Comparison of ENCODE assay signal across 1 cellular context in genomic region chr1:248793592-248793991, GRCh38.
TF ChIP-seq lines count a peak whose summit lies in the region.

No MANE protein-coding gene starts in this region.

TF ChIP-seq in GM12878, 131 proteins besides CTCF, POLR2A, EP300 and RAD21 (continues in another document):
- TF ChIP-seq CREM (IDR thresholded peaks at IDR 0.05; ENCODE audit: low read depth) = peak; percentile 79
- no peak for TF ChIP-seq SIN3A (IDR thresholded peaks at IDR 0.05; ENCODE audit: low read depth, low read length)
- no peak for TF ChIP-seq CEBPZ (IDR thresholded peaks at IDR 0.05; ENCODE audit: low read depth, low read length)
- TF ChIP-seq POU2F2 (IDR thresholded peaks at IDR 0.05; ENCODE audit: borderline replicate concordance, low read depth, low read length) = peak; percentile 88; the same call in 2 of the 3 replicates
- no peak for TF ChIP-seq SMAD1 (IDR thresholded peaks at IDR 0.05; ENCODE audit: low read depth, partially characterized antibody)
- TF ChIP-seq TCF3 (IDR thresholded peaks at IDR 0.05; ENCODE audit: borderline replicate concordance, insufficient read depth, low read depth, low read length) = peak; percentile 89
- peak in 1 of 2 experiments; percentile 58; a peak in 1 of 4 replicates for TF ChIP-seq SRF (IDR thresholded peaks at IDR 0.05; ENCODE audit: low read depth in 2 of 2, low read length in 2 of 2)
- no peak; the same call in 1 of the 2 replicates for TF ChIP-seq ZNF687 (IDR thresholded peaks at IDR 0.05)
- peak; percentile 50 for TF ChIP-seq SP1 (IDR thresholded peaks at IDR 0.05; ENCODE audit: low read depth, low read length)
- TF ChIP-seq BCL11A (IDR thresholded peaks at IDR 0.05; ENCODE audit: low read depth, low read length) = peak; percentile 100
- no peak for TF ChIP-seq SIX5 (IDR thresholded peaks at IDR 0.05; ENCODE audit: low read depth, low read length, severe bottlenecking)
- TF ChIP-seq PAX5 (IDR thresholded peaks at IDR 0.05; ENCODE audit: borderline replicate concordance, low read depth, low read length) = peak; percentile 86; the same call in 1 of the 2 replicates
- TF ChIP-seq MAX (IDR thresholded peaks at IDR 0.05; ENCODE audit: low read depth, low read length) = no peak
- TF ChIP-seq GABPA (IDR thresholded peaks at IDR 0.05; ENCODE audit: low read depth) = 0 out of 2 replicates have a peak, but pooled peaks have one; percentile 37
- 0 out of 2 replicates have a peak, but pooled peaks have one; percentile 67 for TF ChIP-seq MEF2A (IDR thresholded peaks at IDR 0.05; ENCODE audit: insufficient read depth, low read depth, low read length)
- peak; percentile 99 for TF ChIP-seq JUNB (IDR thresholded peaks at IDR 0.05)
- TF ChIP-seq IRF4 (IDR thresholded peaks at IDR 0.05; ENCODE audit: low read depth, low read length) = peak; percentile 99
- TF ChIP-seq HDGF (IDR thresholded peaks at IDR 0.05) = no peak
- TF ChIP-seq NR2F1 (conservative IDR thresholded peaks at IDR 0.05) = peak; percentile 61; the same call in 1 of the 2 replicates
- peak; percentile 99 for TF ChIP-seq RUNX3 (IDR thresholded peaks at IDR 0.05; ENCODE audit: low read length)
- TF ChIP-seq, protein P1, sequence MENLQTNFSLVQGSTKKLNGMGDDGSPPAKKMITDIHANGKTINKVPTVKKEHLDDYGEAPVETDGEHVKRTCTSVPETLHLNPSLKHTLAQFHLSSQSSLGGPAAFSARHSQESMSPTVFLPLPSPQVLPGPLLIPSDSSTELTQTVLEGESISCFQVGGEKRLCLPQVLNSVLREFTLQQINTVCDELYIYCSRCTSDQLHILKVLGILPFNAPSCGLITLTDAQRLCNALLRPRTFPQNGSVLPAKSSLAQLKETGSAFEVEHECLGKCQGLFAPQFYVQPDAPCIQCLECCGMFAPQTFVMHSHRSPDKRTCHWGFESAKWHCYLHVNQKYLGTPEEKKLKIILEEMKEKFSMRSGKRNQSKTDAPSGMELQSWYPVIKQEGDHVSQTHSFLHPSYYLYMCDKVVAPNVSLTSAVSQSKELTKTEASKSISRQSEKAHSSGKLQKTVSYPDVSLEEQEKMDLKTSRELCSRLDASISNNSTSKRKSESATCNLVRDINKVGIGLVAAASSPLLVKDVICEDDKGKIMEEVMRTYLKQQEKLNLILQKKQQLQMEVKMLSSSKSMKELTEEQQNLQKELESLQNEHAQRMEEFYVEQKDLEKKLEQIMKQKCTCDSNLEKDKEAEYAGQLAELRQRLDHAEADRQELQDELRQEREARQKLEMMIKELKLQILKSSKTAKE (IDR thresholded peaks at IDR 0.05; ENCODE audit: low read depth, poor library complexity, severe bottlenecking) = peak; percentile 69
- peak; percentile 40; the same call in 1 of the 2 replicates for TF ChIP-seq ZBED1 (IDR thresholded peaks at IDR 0.05; ENCODE audit: borderline replicate concordance)
- TF ChIP-seq IKZF2 (IDR thresholded peaks at IDR 0.05) = peak; percentile 80 to 90
- TF ChIP-seq, protein P2, sequence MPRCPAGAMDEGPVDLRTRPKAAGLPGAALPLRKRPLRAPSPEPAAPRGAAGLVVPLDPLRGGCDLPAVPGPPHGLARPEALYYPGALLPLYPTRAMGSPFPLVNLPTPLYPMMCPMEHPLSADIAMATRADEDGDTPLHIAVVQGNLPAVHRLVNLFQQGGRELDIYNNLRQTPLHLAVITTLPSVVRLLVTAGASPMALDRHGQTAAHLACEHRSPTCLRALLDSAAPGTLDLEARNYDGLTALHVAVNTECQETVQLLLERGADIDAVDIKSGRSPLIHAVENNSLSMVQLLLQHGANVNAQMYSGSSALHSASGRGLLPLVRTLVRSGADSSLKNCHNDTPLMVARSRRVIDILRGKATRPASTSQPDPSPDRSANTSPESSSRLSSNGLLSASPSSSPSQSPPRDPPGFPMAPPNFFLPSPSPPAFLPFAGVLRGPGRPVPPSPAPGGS (IDR thresholded peaks at IDR 0.05; ENCODE audit: borderline replicate concordance, insufficient read depth, low read depth, low read length, poor library complexity, severe bottlenecking) = peak; percentile 68
- TF ChIP-seq TCF7 (IDR thresholded peaks at IDR 0.05; ENCODE audit: borderline replicate concordance) = peak; percentile 43; the same call in 1 of the 2 replicates
- TF ChIP-seq, protein P3, sequence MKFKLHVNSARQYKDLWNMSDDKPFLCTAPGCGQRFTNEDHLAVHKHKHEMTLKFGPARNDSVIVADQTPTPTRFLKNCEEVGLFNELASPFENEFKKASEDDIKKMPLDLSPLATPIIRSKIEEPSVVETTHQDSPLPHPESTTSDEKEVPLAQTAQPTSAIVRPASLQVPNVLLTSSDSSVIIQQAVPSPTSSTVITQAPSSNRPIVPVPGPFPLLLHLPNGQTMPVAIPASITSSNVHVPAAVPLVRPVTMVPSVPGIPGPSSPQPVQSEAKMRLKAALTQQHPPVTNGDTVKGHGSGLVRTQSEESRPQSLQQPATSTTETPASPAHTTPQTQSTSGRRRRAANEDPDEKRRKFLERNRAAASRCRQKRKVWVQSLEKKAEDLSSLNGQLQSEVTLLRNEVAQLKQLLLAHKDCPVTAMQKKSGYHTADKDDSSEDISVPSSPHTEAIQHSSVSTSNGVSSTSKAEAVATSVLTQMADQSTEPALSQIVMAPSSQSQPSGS (IDR thresholded peaks at IDR 0.05; ENCODE audit: low read length) = peak; percentile 93
- TF ChIP-seq ZNF217 (IDR thresholded peaks at IDR 0.05) = no peak
- TF ChIP-seq IKZF1 (conservative IDR thresholded peaks at IDR 0.05) = peak; percentile 73; the same call in 1 of the 2 replicates
- no peak for TF ChIP-seq POLR2AphosphoS2 (IDR thresholded peaks at IDR 0.05; ENCODE audit: low read depth, low read length)
- peak; percentile 54; the same call in 1 of the 2 replicates for TF ChIP-seq PML (IDR thresholded peaks at IDR 0.05; ENCODE audit: low read length)
- TF ChIP-seq BHLHE40 (IDR thresholded peaks at IDR 0.05; ENCODE audit: borderline replicate concordance in 1 of 2, low read depth in 2 of 2, low read length in 1 of 2) = 0 out of 4 replicates have a peak, but pooled peaks of 1 of the 2 experiments have one; percentile 26
- TF ChIP-seq, protein P4, sequence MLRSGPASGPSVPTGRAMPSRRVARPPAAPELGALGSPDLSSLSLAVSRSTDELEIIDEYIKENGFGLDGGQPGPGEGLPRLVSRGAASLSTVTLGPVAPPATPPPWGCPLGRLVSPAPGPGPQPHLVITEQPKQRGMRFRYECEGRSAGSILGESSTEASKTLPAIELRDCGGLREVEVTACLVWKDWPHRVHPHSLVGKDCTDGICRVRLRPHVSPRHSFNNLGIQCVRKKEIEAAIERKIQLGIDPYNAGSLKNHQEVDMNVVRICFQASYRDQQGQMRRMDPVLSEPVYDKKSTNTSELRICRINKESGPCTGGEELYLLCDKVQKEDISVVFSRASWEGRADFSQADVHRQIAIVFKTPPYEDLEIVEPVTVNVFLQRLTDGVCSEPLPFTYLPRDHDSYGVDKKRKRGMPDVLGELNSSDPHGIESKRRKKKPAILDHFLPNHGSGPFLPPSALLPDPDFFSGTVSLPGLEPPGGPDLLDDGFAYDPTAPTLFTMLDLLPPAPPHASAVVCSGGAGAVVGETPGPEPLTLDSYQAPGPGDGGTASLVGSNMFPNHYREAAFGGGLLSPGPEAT (IDR thresholded peaks at IDR 0.05; ENCODE audit: low read depth) = peak; percentile 38; the same call in 1 of the 2 replicates
- TF ChIP-seq CBFB (IDR thresholded peaks at IDR 0.05; ENCODE audit: low read depth) = peak; percentile 72; the same call in 1 of the 2 replicates
- peak; percentile 92 for TF ChIP-seq FOXM1 (IDR thresholded peaks at IDR 0.05; ENCODE audit: low read depth, low read length)
- 0 out of 2 replicates have a peak, but pooled peaks have one; percentile 53 for TF ChIP-seq BMI1 (IDR thresholded peaks at IDR 0.05; ENCODE audit: borderline replicate concordance)
- no peak for TF ChIP-seq NRF1 (conservative IDR thresholded peaks at IDR 0.05; ENCODE audit: low read depth, low read length)
- no peak for TF ChIP-seq ZBTB11 (CRISPR knock-in tag; IDR thresholded peaks at IDR 0.05)
- peak; percentile 74; the same call in 1 of the 2 replicates for TF ChIP-seq BACH1 (IDR thresholded peaks at IDR 0.05; ENCODE audit: borderline replicate concordance)
- TF ChIP-seq CEBPB (IDR thresholded peaks at IDR 0.05; ENCODE audit: borderline replicate concordance in 1 of 2, low read depth in 2 of 2, low read length in 2 of 2) = peak in 1 of 2 experiments; percentile 69; a peak in 1 of 4 replicates
- peak; percentile 95 for TF ChIP-seq EED (IDR thresholded peaks at IDR 0.05; ENCODE audit: low read depth)
- TF ChIP-seq MTA2 (IDR thresholded peaks at IDR 0.05; ENCODE audit: low read depth) = peak; percentile 98
- peak; percentile 94 for TF ChIP-seq CBX5 (IDR thresholded peaks at IDR 0.05; ENCODE audit: low read depth)
- peak; percentile 70 for TF ChIP-seq TCF12 (IDR thresholded peaks at IDR 0.05; ENCODE audit: low read depth, low read length)
- TF ChIP-seq ETV6 (conservative IDR thresholded peaks at IDR 0.05 in 1 of 2, IDR thresholded peaks at IDR 0.05 in 1 of 2; ENCODE audit: borderline replicate concordance in 1 of 2, low read depth in 1 of 2) = peak in 1 of 2 experiments; percentile 66; a peak in 1 of 4 replicates
- peak; percentile 96 for TF ChIP-seq DPF2 (IDR thresholded peaks at IDR 0.05)
- peak; percentile 52; the same call in 1 of the 2 replicates for TF ChIP-seq YY1 (IDR thresholded peaks at IDR 0.05; ENCODE audit: low read depth, low read length)
- peak; percentile 55; the same call in 1 of the 2 replicates for TF ChIP-seq JUND (IDR thresholded peaks at IDR 0.05; ENCODE audit: low read depth, low read length)
